ENCODE assay signal across 9 cellular contexts in the genomic region with DNA sequence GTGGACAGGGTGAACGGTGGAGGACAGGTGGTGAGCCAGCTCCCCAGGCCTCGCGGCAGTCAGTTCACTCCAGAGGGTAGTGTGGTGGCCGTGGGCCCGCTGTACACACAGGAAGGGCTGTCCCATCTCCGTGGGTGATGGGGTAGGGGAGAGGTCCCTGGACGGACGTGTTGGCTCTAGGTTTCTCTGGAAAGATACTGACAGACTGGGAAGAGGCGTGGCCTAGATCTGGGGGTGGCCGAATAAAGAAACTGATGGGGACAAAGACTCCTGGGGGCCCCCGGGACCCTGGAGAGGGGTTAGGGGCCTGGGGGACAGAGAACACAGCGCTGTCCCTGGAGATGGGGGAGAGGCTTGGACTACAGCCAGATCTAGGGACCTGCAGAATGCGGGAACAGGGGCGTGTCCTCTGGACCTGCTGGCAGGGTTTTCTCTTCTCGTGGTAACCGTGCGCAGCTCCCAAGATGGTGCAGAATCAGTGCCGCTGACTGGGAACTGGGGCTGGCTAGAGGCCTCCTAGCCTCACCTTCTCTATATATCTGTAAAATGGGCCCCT. TPM values are rescaled to one million over a fixed set of nuclear protein-coding genes. Genes with fewer than 3 reads are reported as not detected.
A peak's percentile ranks its signal among the peaks of the same experiment; 100 is the strongest.
DNase-seq lines count a peak whose midpoint lies in the region; ATAC-seq and TF ChIP-seq lines count a peak whose summit lies in the region.
"Had no signal": no experiment of that assay in that cellular context is flagged by ENCODE, and none has a peak within 500 bp of the region (broad histone marks: within the 10 kb centered on the region; RNA-seq: fewer than 3 reads in every experiment).

No MANE protein-coding gene starts in this region.

- H3K9me2 ChIP-seq in Loucy (replicated peaks; ENCODE audit: low read depth, low read length): no peaks in the 10 kb centered on the region

- peaks cover 0 to 14% (median 0%) of the 10 kb centered on the region in 3 donors for H3K36me3 Mint-ChIP-seq in CD8-positive, alpha-beta memory T cell

- POLR2A ChIA-PET in CD8-positive, alpha-beta memory T cell (lab: Charles Lee): interaction anchor here (1.0 to 2.1 kb wide), 7 partner anchors 7 to 71 kb away, joined by 3 to 10 read pairs (median 3); a partner anchor contains a TSS

- ATAC-seq in GM19328 (IDR thresholded peaks at IDR 0.05; ENCODE audit: unreplicated experiment) (no peak), HG02588 (IDR thresholded peaks at IDR 0.05; ENCODE audit: unreplicated experiment) (no peak)

- H4K20me1 ChIP-seq in Loucy (ENCODE audit: insufficient read depth, low read length, poor library complexity, severe bottlenecking): no peaks in the 10 kb centered on the region

- CTCF ChIA-PET in CD8-positive, alpha-beta memory T cell (lab: Charles Lee): interaction anchor here (1.1 to 4.4 kb wide), 13 partner anchors 11 to 153 kb away, joined by 3 to 40 read pairs (median 9); a partner anchor contains a TSS

- no peaks in the 10 kb centered on the region for H3K9me3 Mint-ChIP-seq in CD8-positive, alpha-beta memory T cell

- peaks cover 10 to 19% (median 14%) of the 10 kb centered on the region in 3 donors for H3K4me1 Mint-ChIP-seq in CD8-positive, alpha-beta memory T cell

- no peaks in the 10 kb centered on the region for H3K27me3 Mint-ChIP-seq in CD8-positive, alpha-beta memory T cell

- H3K79me2 ChIP-seq in Loucy (ENCODE audit: insufficient read depth, low read length): no peaks in the 10 kb centered on the region

- peak overlapping the region; percentile 61 to 96 (median 87) for H3K4me3 Mint-ChIP-seq in CD8-positive, alpha-beta memory T cell

- peak overlapping the region; percentile 66 for H3K4me3 ChIP-seq in CD8-positive, alpha-beta memory T cell (ENCODE audit: low read length)
- H3K4me3 ChIP-seq in Loucy (ENCODE audit: low read length, poor library complexity, severe bottlenecking): peak overlapping the region; percentile 75
- H3K4me3 ChIP-seq in cardiac fibroblast (replicated peaks in 1 of 2; ENCODE audit: low read depth in 2 of 2, low read length in 2 of 2): peak overlapping the region; percentile 54 to 60
- peak overlapping the region; percentile 61 to 74 for H3K4me3 ChIP-seq in mucosa of rectum (ENCODE audit: low read length in 2 of 2)

- H3K4me1 ChIP-seq in CD8-positive, alpha-beta memory T cell (ENCODE audit: insufficient read depth, low read length): peaks cover 13% of the 10 kb centered on the region
- peaks cover 15% of the 10 kb centered on the region for H3K4me1 ChIP-seq in Loucy (ENCODE audit: insufficient read depth, low read length, poor library complexity, severe bottlenecking)
- H3K4me1 ChIP-seq in mucosa of rectum (ENCODE audit: control insufficient read depth in 2 of 2, insufficient read depth in 2 of 2, low read length in 2 of 2): peaks cover 3 to 7% of the 10 kb centered on the region in 2 donors

- H3K27ac Mint-ChIP-seq in CD8-positive, alpha-beta memory T cell: peak overlapping the region; percentile 29 to 92 (median 74)

- TF ChIP-seq CTCF in Loucy (conservative IDR thresholded peaks at IDR 0.05; ENCODE audit: low read length): no peak
- TF ChIP-seq CTCF in cardiac fibroblast (IDR thresholded peaks at IDR 0.05; ENCODE audit: low read depth, low read length): no peak

- H3K4me2 ChIP-seq in Loucy (ENCODE audit: low read depth, low read length, poor library complexity, severe bottlenecking): peak overlapping the region; percentile 60

- peak overlapping the region; percentile 1 for H3K27ac ChIP-seq in CD8-positive, alpha-beta memory T cell (ENCODE audit: low read depth, low read length)
- no peak overlapping the region for H3K27ac ChIP-seq in mucosa of rectum (ENCODE audit: low read depth in 2 of 2, low read length in 2 of 2)

- no peaks in the 10 kb centered on the region for H3K9me3 ChIP-seq in CD8-positive, alpha-beta memory T cell (ENCODE audit: low read length)
- H3K9me3 ChIP-seq in Loucy (ENCODE audit: insufficient read depth, low read depth, low read length) (no peaks in the 10 kb centered on the region), mucosa of rectum (ENCODE audit: control insufficient read depth in 2 of 2, low read length in 2 of 2) (no peaks in the 10 kb centered on the region)

- H3K27me3 ChIP-seq in CD8-positive, alpha-beta memory T cell (ENCODE audit: insufficient read depth, low read length, poor library complexity, severe bottlenecking): no peaks in the 10 kb centered on the region
- H3K27me3 ChIP-seq in Loucy (ENCODE audit: insufficient read depth, low read length, poor library complexity, severe bottlenecking) (no peaks in the 10 kb centered on the region), mucosa of rectum (ENCODE audit: control insufficient read depth in 2 of 2, insufficient read depth in 2 of 2, low read length in 2 of 2) (no peaks in the 10 kb centered on the region)

- H3K9ac ChIP-seq in Loucy (ENCODE audit: low read depth, low read length, poor library complexity, severe bottlenecking) (peak overlapping the region; percentile 71), mucosa of rectum (ENCODE audit: low read depth in 1 of 2, low read length in 2 of 2) (peak overlapping the region; percentile 31 to 47)

- no peaks in the 10 kb centered on the region for H3K36me3 ChIP-seq in CD8-positive, alpha-beta memory T cell (ENCODE audit: insufficient read depth, low read length)
- H3K36me3 ChIP-seq in Loucy (ENCODE audit: insufficient read depth, low read length) (no peaks in the 10 kb centered on the region), mucosa of rectum (ENCODE audit: control insufficient read depth in 2 of 2, insufficient read depth in 2 of 2, low read length in 2 of 2) (no peaks in the 10 kb centered on the region)

- no peaks in the 10 kb centered on the region for H3F3A ChIP-seq in Loucy (ENCODE audit: low read depth)

- peak overlapping the region; percentile 85; the same call in 1 of the 2 replicates for H2AFZ ChIP-seq in Loucy (ENCODE audit: low read length)

- DNase-seq in CD8-positive, alpha-beta memory T cell: no peak
- DNase-seq in cardiac fibroblast (ENCODE audit: low read depth in 2 of 2) (no peak), NCI-H524 treated with DMSO at 0.1 percent for 48 hours (lab: John Stamatoyannopoulos, UW) (no peak)
- DNase-seq in activated effector memory CD4-positive, alpha-beta T cell treated with Interleukin-2 at 50 U/mL for 16 hours: no peak

RNA-seq across cellular contexts. Expression of a gene that starts 4.0 kb away (rescaled TPM):
- under 1 TPM; 0.55 to 0.64 TPM for total RNA-seq in CD8-positive, alpha-beta memory T cell
- polyA plus RNA-seq in CD8-positive, alpha-beta memory T cell: 0.39 TPM
- total RNA-seq: pulmonary artery endothelial cell had no signal

RNA-seq across cellular contexts. Expression of a gene that starts 7.5 kb away (rescaled TPM):
- 10 to 100 TPM; 25.7 to 26.0 TPM for total RNA-seq in CD8-positive, alpha-beta memory T cell
- polyA plus RNA-seq in CD8-positive, alpha-beta memory T cell: 18.0 TPM
